In genomic region chr11:73334244-73335203, GRCh38 we compare ENCODE assay signal across 9 cellular contexts. TPM values are rescaled to one million over a fixed set of nuclear protein-coding genes. Genes with fewer than 3 reads are reported as not detected.
DNase-seq lines count a peak whose midpoint lies in the region; ATAC-seq, FAIRE-seq and TF ChIP-seq lines count a peak whose summit lies in the region.
"Had no signal": no experiment of that assay in that cellular context is flagged by ENCODE, and none has a peak within 500 bp of the region (broad histone marks: within the 10 kb centered on the region; RNA-seq: fewer than 3 reads in every experiment).

No MANE protein-coding gene starts in this region.

- intact Hi-C loops in left lung (cut with DNase I) (no loop called here), transverse colon (cut with DNase I; ENCODE audit: low total_unique reads) (loop anchor here (1.0 kb wide), 1 partner anchor 27 kb away; no protein-coding TSS in a partner anchor)

- FAIRE-seq in HTR-8/SVneo (lab: Jason Lieb, UNC) = peak; percentile 93
- FAIRE-seq: frontal cortex had no signal

- peak; percentile 69 for ATAC-seq in left lung
- ATAC-seq in HG03025 (IDR thresholded peaks at IDR 0.05; ENCODE audit: low FRiP score, unreplicated experiment) = no peak

- DNase-seq in HTR-8/SVneo (ENCODE audit: insufficient read length, low spot score) = peak; percentile 95
- DNase-seq in brain pericyte (ENCODE audit: low read depth, low spot score) = peak; percentile 97
- peak; percentile 83 to 87 for DNase-seq in left lung
- DNase-seq in transverse colon = peak; percentile 67
- no peak for DNase-seq in NCI-H2171 (lab: John Stamatoyannopoulos, UW)
- DNase-seq in COLO829 (ENCODE audit: low spot score) = no peak
- DNase-seq in NCI-H510A treated with DMSO at 0.1 percent for 48 hours (lab: John Stamatoyannopoulos, UW) = no peak

- TF ChIP-seq POLR2A in transverse colon (IDR thresholded peaks at IDR 0.05) = no peak

- H3K9me3 ChIP-seq in left lung (no peaks in the 10 kb centered on the region), transverse colon (no peaks in the 10 kb centered on the region)

- WGBS in transverse colon (ENCODE audit: low coverage in 1 of 2), 2 donors = 42 to 53% methylated on average over 2 to 7 of the region's 7 CpGs

- in situ Hi-C loops in transverse colon (cut with MboI; ENCODE audit: low pct_ligation_motif_present in 1 of 4, low pct_unique_long_range_greater_than_20kb in 1 of 4, low sequenced_read_pairs in 3 of 4) = no loop called here

- H3K36me3 ChIP-seq in left lung = peaks cover 0 to 3% of the 10 kb centered on the region in 2 donors
- H3K36me3 ChIP-seq in transverse colon = no peaks in the 10 kb centered on the region

- H3K27me3 ChIP-seq in left lung = no peaks in the 10 kb centered on the region
- no peaks in the 10 kb centered on the region for H3K27me3 ChIP-seq in transverse colon

- peak overlapping the region; percentile 49 to 78 for H3K27ac ChIP-seq in left lung
- peak overlapping the region; percentile 61 to 84 (median 73) for H3K27ac ChIP-seq in transverse colon

- H3K4me1 ChIP-seq in left lung (peaks cover 38 to 57% of the 10 kb centered on the region in 2 donors), transverse colon (peaks cover 33 to 72% (median 43%) of the 10 kb centered on the region in 4 donors)

- no peak for TF ChIP-seq CTCF in left lung (IDR thresholded peaks at IDR 0.05)
- TF ChIP-seq CTCF in transverse colon (IDR thresholded peaks at IDR 0.05) = no peak

- H3K4me3 ChIP-seq in left lung (no peak overlapping the region), transverse colon (no peak overlapping the region)

- no peak for TF ChIP-seq EP300 in transverse colon (IDR thresholded peaks at IDR 0.05; ENCODE audit: low read depth)

RNA-seq across cellular contexts. Expression of gene ARHGEF17, which starts 26.4 kb away (rescaled TPM):
- total RNA-seq in left lung (10 to 100 TPM; 56.3 to 69.1 TPM), transverse colon (10 to 100 TPM; 12.0 to 44.9 (median 27.1) TPM)

RNA-seq across cellular contexts. Expression of gene RELT, which starts 41.7 kb away (rescaled TPM):
- 10 to 100 TPM; 11.7 to 30.7 TPM for total RNA-seq in left lung
- total RNA-seq in transverse colon = 10 to 100 TPM in 1 of 4 donors, 1 to 10 TPM in 3; 2.0 to 10.1 (median 6.1) TPM

Comparison
In these comparisons a context has a peak if more than half of its experiments do, and no peak if none do; other contexts are left out.
1. DNase-seq: peak in HTR-8/SVneo (single experiment), brain pericyte (single experiment), left lung (2 of 2) and transverse colon (single experiment); none in NCI-H2171 (single experiment), COLO829 (single experiment) and NCI-H510A treated with DMSO at 0.1 percent for 48 hours (single experiment).